In the genomic region with DNA sequence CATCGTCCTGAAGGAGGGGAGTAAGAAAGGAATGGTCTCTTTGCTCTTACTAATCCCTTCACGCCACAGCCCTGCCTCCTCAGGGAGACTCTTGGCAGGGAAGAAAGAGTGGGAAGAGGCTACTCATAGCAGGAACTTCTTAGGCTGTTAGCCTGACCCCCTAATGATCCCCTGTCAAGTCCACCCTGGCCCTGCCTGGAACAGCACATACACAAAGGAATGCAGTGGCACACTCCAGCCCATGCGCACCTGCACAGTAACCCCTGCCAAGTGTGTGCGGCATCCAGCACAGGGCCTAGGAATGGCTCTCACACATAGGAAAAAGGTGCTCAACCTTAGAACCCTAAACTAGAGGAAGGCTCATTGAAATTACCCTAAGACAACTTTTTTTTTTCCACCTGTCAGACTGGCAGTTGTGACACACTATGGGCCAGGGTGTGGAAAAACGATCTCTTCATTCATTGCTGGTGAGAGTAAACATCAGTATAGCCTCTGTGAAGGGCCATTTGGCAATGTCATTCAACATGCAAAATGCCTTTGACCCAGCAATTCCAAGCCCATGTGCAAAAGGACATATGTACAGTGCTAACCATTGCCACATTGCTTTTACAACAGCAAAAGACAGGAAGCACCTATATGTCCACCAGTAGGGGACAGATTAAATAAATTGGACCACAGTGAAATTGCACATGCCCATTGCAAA, we compare ENCODE assay signal across 24 cellular contexts. TPM values are rescaled to one million over a fixed set of nuclear protein-coding genes. Genes with fewer than 3 reads are reported as not detected.
DNase-seq lines count a peak whose midpoint lies in the region; TF ChIP-seq lines count a peak whose summit lies in the region.
"Had no signal": no experiment of that assay in that cellular context is flagged by ENCODE, and none has a peak within 500 bp of the region (broad histone marks: within the 10 kb centered on the region; RNA-seq: fewer than 3 reads in every experiment).

No MANE protein-coding gene starts in this region.

- H3K9me3 Mint-ChIP-seq in Calu3 (ENCODE audit: low read depth, unreplicated experiment), result no peaks in the 10 kb centered on the region
- no peaks in the 10 kb centered on the region for H3K9me3 Mint-ChIP-seq in activated T-helper 1 cell treated with anti-CD3 and anti-CD28 coated beads, Interleukin-12 subunit alpha, Interleukin-12 subunit beta, Interleukin-2, Interleukin-4 antibody, amounts not matched to agents 30 ng/mL and 10 ng/mL and 1 ng/mL, durations not matched to agents 14 hours and 24 hours and 36 hours
- H3K9me3 Mint-ChIP-seq: activated naive CD4-positive, alpha-beta T cell treated with anti-CD3 and anti-CD28 coated beads, Interleukin-2, amount 50 U/mL, for 72 hours; CD4-positive, alpha-beta memory T cell; memory B cell; naive thymus-derived CD8-positive, alpha-beta T cell; stimulated activated memory B cell treated with anti-CD40 and anti-IgM and Interleukin-4, amounts not matched to agents 10 μg/mL and 1 μg/mL and 100 μg/mL, for 72 hours had no signal

- no peaks in the 10 kb centered on the region for H3K9me2 ChIP-seq in MM.1S (replicated peaks; ENCODE audit: insufficient read depth, low read length)

- no peak for TF ChIP-seq POLR2A in esophagus muscularis mucosa (IDR thresholded peaks at IDR 0.05; ENCODE audit: low read depth)

- peaks cover 2% of the 10 kb centered on the region for H3K79me1 ChIP-seq in neuronal stem cell (ENCODE audit: low read depth, low read length)

- no peak overlapping the region for H3K4ac ChIP-seq in neuronal stem cell (ENCODE audit: low read length)

- no peaks in the 10 kb centered on the region for H4K20me1 ChIP-seq in MM.1S (ENCODE audit: insufficient read depth, low read length)

- no peak overlapping the region for H3K9ac ChIP-seq in neuronal stem cell (ENCODE audit: low read depth, low read length, poor library complexity)
- H3K9ac ChIP-seq in MM.1S (ENCODE audit: low read length), result no peak overlapping the region
- H3K9ac ChIP-seq: parathyroid adenoma had no signal

- H3K27me3 ChIP-seq in esophagus muscularis mucosa (no peaks in the 10 kb centered on the region), neuronal stem cell (ENCODE audit: control insufficient read depth in 3 of 3, insufficient read depth in 3 of 3, low read depth in 1 of 3, low read length in 3 of 3) (no peaks in the 10 kb centered on the region), MM.1S (replicated peaks; ENCODE audit: insufficient read depth, low read length) (no peaks in the 10 kb centered on the region)

- peak overlapping the region; percentile 41 for H4K91ac ChIP-seq in neuronal stem cell (ENCODE audit: low read depth, low read length, poor library complexity)

- H3K4me1 Mint-ChIP-seq in Calu3 (ENCODE audit: low read depth, unreplicated experiment), result peaks cover 19% of the 10 kb centered on the region
- H3K4me1 Mint-ChIP-seq in activated T-helper 1 cell treated with anti-CD3 and anti-CD28 coated beads, Interleukin-12 subunit alpha, Interleukin-12 subunit beta, Interleukin-2, Interleukin-4 antibody, amounts not matched to agents 30 ng/mL and 10 ng/mL and 1 ng/mL, durations not matched to agents 14 hours and 24 hours and 36 hours (ENCODE audit: low read depth), result peaks cover 19% of the 10 kb centered on the region

- H3K23ac ChIP-seq in neuronal stem cell (ENCODE audit: low read depth, low read length, poor library complexity), result no peak overlapping the region

- H3K9me3 ChIP-seq in esophagus muscularis mucosa (no peaks in the 10 kb centered on the region), neuronal stem cell (replicated peaks in 1 of 2; ENCODE audit: control insufficient read depth in 2 of 2, insufficient read depth in 1 of 2, low read depth in 1 of 2, low read length in 2 of 2) (no peaks in the 10 kb centered on the region), MM.1S (replicated peaks; ENCODE audit: insufficient read depth, low read length) (no peaks in the 10 kb centered on the region)
- H3K9me3 ChIP-seq: tibial artery had no signal

- CTCF ChIA-PET in Calu3 (lab: Charles Lee) (no interaction called here), RWPE1 (lab: Yijun Ruan, JAX) (no interaction called here), GM10248 (lab: Yijun Ruan, JAX) (interaction anchor here (1.4 kb wide), 1 partner anchor 19 kb away, joined by 3 read pairs; no protein-coding TSS in a partner anchor)

- no peaks in the 10 kb centered on the region for H3K36me3 Mint-ChIP-seq in Calu3 (ENCODE audit: insufficient read depth, unreplicated experiment)
- no peaks in the 10 kb centered on the region for H3K36me3 Mint-ChIP-seq in activated T-helper 1 cell treated with anti-CD3 and anti-CD28 coated beads, Interleukin-12 subunit alpha, Interleukin-12 subunit beta, Interleukin-2, Interleukin-4 antibody, amounts not matched to agents 30 ng/mL and 10 ng/mL and 1 ng/mL, durations not matched to agents 14 hours and 24 hours and 36 hours (ENCODE audit: low read depth)
- H3K36me3 Mint-ChIP-seq: activated naive CD4-positive, alpha-beta T cell treated with anti-CD3 and anti-CD28 coated beads, Interleukin-2, amount 50 U/mL, for 72 hours; CD4-positive, alpha-beta memory T cell; memory B cell; naive thymus-derived CD8-positive, alpha-beta T cell; stimulated activated memory B cell treated with anti-CD40 and anti-IgM and Interleukin-4, amounts not matched to agents 10 μg/mL and 1 μg/mL and 100 μg/mL, for 72 hours had no signal

- H3K79me2 ChIP-seq in MM.1S (ENCODE audit: low read length), result no peaks in the 10 kb centered on the region
- H3K79me2 ChIP-seq: hepatocyte, parathyroid adenoma had no signal

- no peak overlapping the region for H2BK120ac ChIP-seq in neuronal stem cell (ENCODE audit: low read depth, low read length)

- DNase-seq in Calu3 (peak; percentile 36), RWPE1 (ENCODE audit: low spot score) (no peak), esophagus muscularis mucosa (ENCODE audit: extremely low spot score) (no peak), neuronal stem cell (ENCODE audit: low spot score) (no peak), mesenteric fat pad (ENCODE audit: low spot score) (no peak), GM10248 (ENCODE audit: extremely low spot score) (no peak), MM.1S (no peak)
- DNase-seq in activated T-helper 1 cell treated with anti-CD3 and anti-CD28 coated beads, Interleukin-12 subunit alpha, Interleukin-12 subunit beta, Interleukin-2, Interleukin-4 antibody, amounts not matched to agents 30 ng/mL and 10 ng/mL and 1 ng/mL, durations not matched to agents 14 hours and 24 hours and 36 hours (ENCODE audit: low spot score), result no peak
- DNase-seq: activated CD8-positive, alpha-beta memory T cell treated with anti-CD3 and anti-CD28 coated beads for 24 hours; activated T-cell treated with anti-CD3 and anti-CD28 coated beads, Interleukin-2, amount 50 U/mL, for 48 hours; CD4-positive, alpha-beta memory T cell; GOT3; KBM-7; naive thymus-derived CD8-positive, alpha-beta T cell; NCI-H1930; NCI-H446 treated with DMSO at 0.1 percent for 48 hours; stimulated activated CD4-positive, alpha-beta T cell treated with anti-CD3 and anti-CD28 coated beads, Interleukin-1b, Interleukin-23, amount 100 ng/mL, for 48 hours had no signal

- no peak overlapping the region for H2BK15ac ChIP-seq in neuronal stem cell (ENCODE audit: low read length)

- H3K4me2 ChIP-seq in neuronal stem cell (ENCODE audit: insufficient read depth, low read length, poor library complexity, severe bottlenecking) (no peak overlapping the region), MM.1S (ENCODE audit: low read depth, low read length) (no peak overlapping the region)
- H3K4me2 ChIP-seq: hepatocyte had no signal

- peaks cover 8% of the 10 kb centered on the region for H3F3A ChIP-seq in MM.1S (ENCODE audit: insufficient read depth, low read length)

- no peak overlapping the region for H3K4me3 Mint-ChIP-seq in Calu3 (ENCODE audit: low read depth, unreplicated experiment)
- no peak overlapping the region for H3K4me3 Mint-ChIP-seq in activated T-helper 1 cell treated with anti-CD3 and anti-CD28 coated beads, Interleukin-12 subunit alpha, Interleukin-12 subunit beta, Interleukin-2, Interleukin-4 antibody, amounts not matched to agents 30 ng/mL and 10 ng/mL and 1 ng/mL, durations not matched to agents 14 hours and 24 hours and 36 hours
- H3K4me3 Mint-ChIP-seq: memory B cell; stimulated activated memory B cell treated with anti-CD40 and anti-IgM and Interleukin-4, amounts not matched to agents 10 μg/mL and 1 μg/mL and 100 μg/mL, for 72 hours had no signal

- no peak overlapping the region for H2AK5ac ChIP-seq in neuronal stem cell (ENCODE audit: low read depth, low read length)

- peaks cover 0 to 4% (median 0%) of the 10 kb centered on the region in 4 donors for H3K36me3 ChIP-seq in esophagus muscularis mucosa
- no peaks in the 10 kb centered on the region for H3K36me3 ChIP-seq in neuronal stem cell (replicated peaks in 1 of 2; ENCODE audit: control insufficient read depth in 2 of 2, insufficient read depth in 2 of 2, low read length in 2 of 2)
- H3K36me3 ChIP-seq in MM.1S (replicated peaks; ENCODE audit: insufficient read depth, low read length), result no peaks in the 10 kb centered on the region
- H3K36me3 ChIP-seq: tibial artery had no signal

- no peak overlapping the region for H2BK5ac ChIP-seq in neuronal stem cell (ENCODE audit: low read length)

- WGBS in esophagus muscularis mucosa, result 72% methylated on average over 5 of the region's 5 CpGs
- WGBS in neuronal stem cell (ENCODE audit: extremely low coverage in 2 of 2, insufficient read length in 2 of 2, insufficient replicate concordance in 1 of 2), 2 donors, result no CpG with 5 or more reads among the region's 5 CpGs

- POLR2A ChIA-PET in RWPE1 (lab: Yijun Ruan, JAX; ENCODE audit: low non-redundant PET), result no interaction called here
- POLR2A ChIA-PET in GM10248 (lab: Yijun Ruan, JAX), result no interaction called here

- H3K27me3 Mint-ChIP-seq in Calu3 (ENCODE audit: unreplicated experiment), result no peaks in the 10 kb centered on the region
- H3K27me3 Mint-ChIP-seq in activated T-helper 1 cell treated with anti-CD3 and anti-CD28 coated beads, Interleukin-12 subunit alpha, Interleukin-12 subunit beta, Interleukin-2, Interleukin-4 antibody, amounts not matched to agents 30 ng/mL and 10 ng/mL and 1 ng/mL, durations not matched to agents 14 hours and 24 hours and 36 hours (ENCODE audit: insufficient read depth), result peaks cover 10% of the 10 kb centered on the region

- no TSS peak for BruUV-seq in Calu3 (replicated peaks; lab: Mats Ljungman, UMichigan)

- H4K8ac ChIP-seq in neuronal stem cell (ENCODE audit: low read depth, low read length), result no peak overlapping the region

- H3K27ac ChIP-seq in RWPE1 (peak overlapping the region; percentile 77), esophagus muscularis mucosa (replicated peaks in 1 of 4) (peak overlapping the region; percentile 50 to 75 (median 64)), neuronal stem cell (replicated peaks; ENCODE audit: low read length) (no peak overlapping the region), MM.1S (ENCODE audit: low read length) (no peak overlapping the region)
- H3K27ac ChIP-seq: hepatocyte, parathyroid adenoma, tibial artery had no signal

- no peak overlapping the region for H3K18ac ChIP-seq in neuronal stem cell (ENCODE audit: low read length)

- H3K4me1 ChIP-seq in esophagus muscularis mucosa, result peaks cover 6 to 61% (median 49%) of the 10 kb centered on the region in 4 donors
- peaks cover 21 to 38% of the 10 kb centered on the region in 2 donors for H3K4me1 ChIP-seq in neuronal stem cell (ENCODE audit: control insufficient read depth in 2 of 2, insufficient read depth in 1 of 2, low read depth in 1 of 2, low read length in 2 of 2)
- peaks cover 21% of the 10 kb centered on the region for H3K4me1 ChIP-seq in MM.1S (ENCODE audit: low read length)
- H3K4me1 ChIP-seq: parathyroid adenoma had no signal

- H3K4me3 ChIP-seq in esophagus muscularis mucosa (no peak overlapping the region), neuronal stem cell (ENCODE audit: low read length in 2 of 2) (no peak overlapping the region), MM.1S (ENCODE audit: low read length) (no peak overlapping the region)
- H3K4me3 ChIP-seq: GM12878, hepatocyte, tibial artery had no signal

- no peak overlapping the region for H2BK12ac ChIP-seq in neuronal stem cell (ENCODE audit: low read length)

- TF ChIP-seq CTCF in Calu3 (IDR thresholded peaks at IDR 0.05; ENCODE audit: unreplicated experiment) (no peak), RWPE1 (conservative IDR thresholded peaks at IDR 0.05; ENCODE audit: low read depth) (no peak), esophagus muscularis mucosa (IDR thresholded peaks at IDR 0.05) (no peak), GM10248 (IDR thresholded peaks at IDR 0.05; ENCODE audit: control extremely low read depth, extremely low read depth, low read depth, missing control alignments) (no peak), MM.1S (IDR thresholded peaks at IDR 0.05; ENCODE audit: low read length) (no peak)

- peak overlapping the region; percentile 30 for H3K27ac Mint-ChIP-seq in Calu3 (ENCODE audit: unreplicated experiment)
- H3K27ac Mint-ChIP-seq in activated T-helper 1 cell treated with anti-CD3 and anti-CD28 coated beads, Interleukin-12 subunit alpha, Interleukin-12 subunit beta, Interleukin-2, Interleukin-4 antibody, amounts not matched to agents 30 ng/mL and 10 ng/mL and 1 ng/mL, durations not matched to agents 14 hours and 24 hours and 36 hours, result no peak overlapping the region
- H3K27ac Mint-ChIP-seq: activated naive CD4-positive, alpha-beta T cell treated with anti-CD3 and anti-CD28 coated beads, Interleukin-2, amount 50 U/mL, for 72 hours; memory B cell; stimulated activated memory B cell treated with anti-CD40 and anti-IgM and Interleukin-4, amounts not matched to agents 10 μg/mL and 1 μg/mL and 100 μg/mL, for 72 hours had no signal

- H3K14ac ChIP-seq in neuronal stem cell (ENCODE audit: low read length), result no peak overlapping the region

- TF ChIP-seq EP300 in esophagus muscularis mucosa (IDR thresholded peaks at IDR 0.05), result no peak

- intact Hi-C loops in Calu3 (cut with micrococcal nuclease; ENCODE audit: unreplicated experiment), result no loop called here
- intact Hi-C loops in esophagus muscularis mucosa (cut with DNase I), result no loop called here
- intact Hi-C loops in activated T-helper 1 cell treated with anti-CD3 and anti-CD28 coated beads, Interleukin-12 subunit alpha, Interleukin-12 subunit beta, Interleukin-2, Interleukin-4 antibody, amounts not matched to agents 30 ng/mL and 10 ng/mL and 1 ng/mL, durations not matched to agents 14 hours and 24 hours and 36 hours (cut with micrococcal nuclease), result no loop called here

- no peak overlapping the region for H2AFZ ChIP-seq in neuronal stem cell (ENCODE audit: low read length)
- H2AFZ ChIP-seq in MM.1S (ENCODE audit: low read length), result no peak overlapping the region
- H2AFZ ChIP-seq: hepatocyte, parathyroid adenoma had no signal

RNA-seq across cellular contexts. Expression of a gene that starts 50.1 kb away (rescaled TPM):
- total RNA-seq in Calu3 (2022), result 24.3 and 28.3 TPM in 2 replicates
- under 1 TPM in 1 of 4 donors, not detected in 3; 0.80 TPM for total RNA-seq in esophagus muscularis mucosa
- polyA plus RNA-seq in neuronal stem cell (2013, experiment 1 of 2), result 103 TPM
- 98.6 TPM for polyA plus RNA-seq in neuronal stem cell (2013, experiment 2 of 2)
- total RNA-seq in activated T-helper 1 cell treated with anti-CD3 and anti-CD28 coated beads, Interleukin-12 subunit alpha, Interleukin-12 subunit beta, Interleukin-2, Interleukin-4 antibody, amounts not matched to agents 30 ng/mL and 10 ng/mL and 1 ng/mL, durations not matched to agents 14 hours and 24 hours and 36 hours, result 6.8 and 8.0 TPM in 2 replicates
- not detected for total RNA-seq in mesenteric fat pad
- total RNA-seq: CD4-positive, alpha-beta memory T cell; naive thymus-derived CD8-positive, alpha-beta T cell had no signal
- polyA plus RNA-seq: CD4-positive, alpha-beta memory T cell had no signal

RNA-seq across cellular contexts. Expression of a gene that starts 59.5 kb away (rescaled TPM):
- total RNA-seq in Calu3 (2022) (not detected in 2 replicates), esophagus muscularis mucosa (not detected), mesenteric fat pad (not detected)
- polyA plus RNA-seq in neuronal stem cell (2013, experiment 1 of 2), result 0.26 TPM
- 0.35 TPM for polyA plus RNA-seq in neuronal stem cell (2013, experiment 2 of 2)
- total RNA-seq in activated T-helper 1 cell treated with anti-CD3 and anti-CD28 coated beads, Interleukin-12 subunit alpha, Interleukin-12 subunit beta, Interleukin-2, Interleukin-4 antibody, amounts not matched to agents 30 ng/mL and 10 ng/mL and 1 ng/mL, durations not matched to agents 14 hours and 24 hours and 36 hours, result not detected in 2 replicates
- total RNA-seq: activated naive CD4-positive, alpha-beta T cell treated with anti-CD3 and anti-CD28 coated beads, Interleukin-2, amount 50 U/mL, for 72 hours; CD4-positive, alpha-beta memory T cell; GM12878; hepatocyte; naive thymus-derived CD8-positive, alpha-beta T cell had no signal
- polyA plus RNA-seq: CD4-positive, alpha-beta memory T cell; GM12878; hepatocyte; naive thymus-derived CD8-positive, alpha-beta T cell had no signal

Comparison
In these comparisons a context has a peak if more than half of its experiments do, and no peak if none do; other contexts are left out.
1. H3K27ac ChIP-seq: peak in RWPE1 (single experiment) and esophagus muscularis mucosa (4 of 4); none in neuronal stem cell (single experiment) and MM.1S (single experiment).